Comparison of ENCODE assay signal across 10 cellular contexts in the genomic region with DNA sequence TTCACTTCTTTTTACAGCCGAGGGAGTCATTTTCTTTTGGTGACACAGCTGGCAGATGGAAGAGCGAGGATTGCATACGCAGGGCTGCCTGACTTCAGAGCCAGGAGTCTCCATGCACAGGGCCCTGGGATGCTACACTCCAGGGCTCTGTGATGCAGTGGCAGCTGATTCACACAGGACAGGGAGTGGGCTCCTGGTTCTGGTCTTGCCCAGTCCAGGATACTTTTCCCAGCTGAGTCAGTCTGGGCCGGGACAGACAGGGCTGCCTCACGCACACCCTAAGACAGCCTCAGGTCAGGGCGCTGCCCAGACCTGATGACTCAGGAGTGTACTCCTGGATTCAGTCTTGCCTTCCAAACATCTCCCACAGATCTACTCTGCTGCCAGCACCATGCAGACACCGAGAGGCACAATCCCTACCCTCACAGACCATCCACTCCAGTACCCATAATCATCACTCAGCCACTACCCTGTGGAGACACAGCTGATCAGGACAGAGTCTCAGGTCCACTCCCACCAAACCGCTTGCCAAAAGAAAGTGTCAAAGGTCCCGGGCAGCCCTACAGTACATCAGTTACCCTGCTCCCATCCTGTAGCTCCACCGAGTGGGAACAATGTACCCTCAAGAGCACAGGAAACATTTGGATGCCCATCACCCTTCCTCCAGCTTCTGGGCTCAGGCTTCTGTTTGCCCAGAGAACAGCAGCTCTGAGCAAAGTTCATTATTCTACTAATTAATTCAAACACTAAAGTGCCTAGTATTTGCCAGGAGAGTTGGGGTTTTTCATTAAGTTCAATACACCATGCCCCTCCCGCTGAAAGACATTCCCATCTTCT. TPM values are rescaled to one million over a fixed set of nuclear protein-coding genes. Genes with fewer than 3 reads are reported as not detected.
A peak's percentile ranks its signal among the peaks of the same experiment; 100 is the strongest.
DNase-seq lines count a peak whose midpoint lies in the region; ATAC-seq lines count a peak whose summit lies in the region.
"Had no signal": no experiment of that assay in that cellular context is flagged by ENCODE, and none has a peak within 500 bp of the region (broad histone marks: within the 10 kb centered on the region; RNA-seq: fewer than 3 reads in every experiment).

No MANE protein-coding gene starts in this region.

- intact Hi-C loops in activated T-helper 1 cell treated with anti-CD3 and anti-CD28 coated beads, Interleukin-12 subunit alpha, Interleukin-12 subunit beta, Interleukin-2, Interleukin-4 antibody, amounts not matched to agents 30 ng/mL and 10 ng/mL and 1 ng/mL, durations not matched to agents 14 hours and 24 hours and 36 hours (cut with micrococcal nuclease), result no loop called here
- intact Hi-C loops in left cardiac atrium (cut with DNase I), result loop anchor here in 1 of 2 donors (2.0 kb wide), 1 partner anchor 22 kb away; no protein-coding TSS in a partner anchor

- H3K9me3 Mint-ChIP-seq in activated T-helper 1 cell treated with anti-CD3 and anti-CD28 coated beads, Interleukin-12 subunit alpha, Interleukin-12 subunit beta, Interleukin-2, Interleukin-4 antibody, amounts not matched to agents 30 ng/mL and 10 ng/mL and 1 ng/mL, durations not matched to agents 14 hours and 24 hours and 36 hours, result no peaks in the 10 kb centered on the region
- H3K9me3 Mint-ChIP-seq: central memory CD8-positive, alpha-beta T cell had no signal

- DNase-seq in EH (ENCODE audit: low read depth) (peak; percentile 95), left cardiac atrium (peak; percentile 52), renal cortical epithelial cell (ENCODE audit: low read depth) (peak; percentile 96), RPMI8226 (no peak)
- DNase-seq in activated T-helper 1 cell treated with anti-CD3 and anti-CD28 coated beads, Interleukin-12 subunit alpha, Interleukin-12 subunit beta, Interleukin-2, Interleukin-4 antibody, amounts not matched to agents 30 ng/mL and 10 ng/mL and 1 ng/mL, durations not matched to agents 14 hours and 24 hours and 36 hours (ENCODE audit: low spot score), result no peak
- no peak for DNase-seq in activated T-cell treated with anti-CD3 and anti-CD28 coated beads, Interleukin-2, amount 50 U/mL, for 1 hour

- H3K27me3 Mint-ChIP-seq in activated T-helper 1 cell treated with anti-CD3 and anti-CD28 coated beads, Interleukin-12 subunit alpha, Interleukin-12 subunit beta, Interleukin-2, Interleukin-4 antibody, amounts not matched to agents 30 ng/mL and 10 ng/mL and 1 ng/mL, durations not matched to agents 14 hours and 24 hours and 36 hours (ENCODE audit: insufficient read depth), result no peaks in the 10 kb centered on the region
- H3K27me3 Mint-ChIP-seq: central memory CD8-positive, alpha-beta T cell had no signal

- peak; percentile 27 to 89 for ATAC-seq in left cardiac atrium
- ATAC-seq in GM21737 (IDR thresholded peaks at IDR 0.05; ENCODE audit: unreplicated experiment), result no peak
- ATAC-seq in HG02763 (IDR thresholded peaks at IDR 0.05; ENCODE audit: unreplicated experiment), result no peak

- H3K4me3 Mint-ChIP-seq in activated T-helper 1 cell treated with anti-CD3 and anti-CD28 coated beads, Interleukin-12 subunit alpha, Interleukin-12 subunit beta, Interleukin-2, Interleukin-4 antibody, amounts not matched to agents 30 ng/mL and 10 ng/mL and 1 ng/mL, durations not matched to agents 14 hours and 24 hours and 36 hours, result no peak overlapping the region
- H3K4me3 Mint-ChIP-seq: central memory CD8-positive, alpha-beta T cell had no signal

- H3K27ac Mint-ChIP-seq in activated T-helper 1 cell treated with anti-CD3 and anti-CD28 coated beads, Interleukin-12 subunit alpha, Interleukin-12 subunit beta, Interleukin-2, Interleukin-4 antibody, amounts not matched to agents 30 ng/mL and 10 ng/mL and 1 ng/mL, durations not matched to agents 14 hours and 24 hours and 36 hours, result peak overlapping the region; percentile 74

- H3K36me3 Mint-ChIP-seq in activated T-helper 1 cell treated with anti-CD3 and anti-CD28 coated beads, Interleukin-12 subunit alpha, Interleukin-12 subunit beta, Interleukin-2, Interleukin-4 antibody, amounts not matched to agents 30 ng/mL and 10 ng/mL and 1 ng/mL, durations not matched to agents 14 hours and 24 hours and 36 hours (ENCODE audit: low read depth), result peaks cover 30% of the 10 kb centered on the region

- peaks cover 45% of the 10 kb centered on the region for H3K4me1 Mint-ChIP-seq in activated T-helper 1 cell treated with anti-CD3 and anti-CD28 coated beads, Interleukin-12 subunit alpha, Interleukin-12 subunit beta, Interleukin-2, Interleukin-4 antibody, amounts not matched to agents 30 ng/mL and 10 ng/mL and 1 ng/mL, durations not matched to agents 14 hours and 24 hours and 36 hours (ENCODE audit: low read depth)
- H3K4me1 Mint-ChIP-seq: central memory CD8-positive, alpha-beta T cell had no signal

RNA-seq across cellular contexts. Expression of a gene that starts 11.5 kb away (rescaled TPM):
- total RNA-seq in activated T-helper 1 cell treated with anti-CD3 and anti-CD28 coated beads, Interleukin-12 subunit alpha, Interleukin-12 subunit beta, Interleukin-2, Interleukin-4 antibody, amounts not matched to agents 30 ng/mL and 10 ng/mL and 1 ng/mL, durations not matched to agents 14 hours and 24 hours and 36 hours, result 220 and 222 TPM in 2 replicates
- 100 to 1,000 TPM in 1 of 2 donors, 10 to 100 TPM in 1; 51.4 to 152 TPM for total RNA-seq in left cardiac atrium
- 500 and 534 TPM in 2 replicates for total RNA-seq in renal cortical epithelial cell

RNA-seq across cellular contexts. Expression of a gene that starts 26.2 kb away (rescaled TPM):
- 25.6 and 26.4 TPM in 2 replicates for total RNA-seq in activated T-helper 1 cell treated with anti-CD3 and anti-CD28 coated beads, Interleukin-12 subunit alpha, Interleukin-12 subunit beta, Interleukin-2, Interleukin-4 antibody, amounts not matched to agents 30 ng/mL and 10 ng/mL and 1 ng/mL, durations not matched to agents 14 hours and 24 hours and 36 hours
- total RNA-seq in left cardiac atrium (10 to 100 TPM; 23.4 to 24.1 TPM), renal cortical epithelial cell (23.6 and 41.0 TPM in 2 replicates)

RNA-seq across cellular contexts. Expression of a gene that starts 28.6 kb away (rescaled TPM):
- 2.0 and 2.1 TPM in 2 replicates for total RNA-seq in activated T-helper 1 cell treated with anti-CD3 and anti-CD28 coated beads, Interleukin-12 subunit alpha, Interleukin-12 subunit beta, Interleukin-2, Interleukin-4 antibody, amounts not matched to agents 30 ng/mL and 10 ng/mL and 1 ng/mL, durations not matched to agents 14 hours and 24 hours and 36 hours
- total RNA-seq in left cardiac atrium (not detected), renal cortical epithelial cell (not detected in 2 replicates)

RNA-seq across cellular contexts. Expression of a gene that starts 30.1 kb away (rescaled TPM):
- total RNA-seq in activated T-helper 1 cell treated with anti-CD3 and anti-CD28 coated beads, Interleukin-12 subunit alpha, Interleukin-12 subunit beta, Interleukin-2, Interleukin-4 antibody, amounts not matched to agents 30 ng/mL and 10 ng/mL and 1 ng/mL, durations not matched to agents 14 hours and 24 hours and 36 hours, result 0.18 TPM in 1 of 2 replicates, not detected in the other
- total RNA-seq in left cardiac atrium (not detected), renal cortical epithelial cell (not detected in 2 replicates)
- total RNA-seq: SK-MEL-5 had no signal

RNA-seq across cellular contexts. Expression of a gene that starts 41.4 kb away (rescaled TPM):
- 0.07 and 0.08 TPM in 2 replicates for total RNA-seq in activated T-helper 1 cell treated with anti-CD3 and anti-CD28 coated beads, Interleukin-12 subunit alpha, Interleukin-12 subunit beta, Interleukin-2, Interleukin-4 antibody, amounts not matched to agents 30 ng/mL and 10 ng/mL and 1 ng/mL, durations not matched to agents 14 hours and 24 hours and 36 hours
- total RNA-seq in left cardiac atrium (1 to 10 TPM in 1 of 2 donors, under 1 TPM in 1; 0.68 to 2.0 TPM), renal cortical epithelial cell (not detected in 2 replicates)
- total RNA-seq: SK-MEL-5 had no signal

Comparison
In these comparisons a context has a peak if more than half of its experiments do, and no peak if none do; other contexts are left out.
1. DNase-seq: peak in EH (single experiment), left cardiac atrium (single experiment) and renal cortical epithelial cell (single experiment); none in activated T-helper 1 cell treated with anti-CD3 and anti-CD28 coated beads, Interleukin-12 subunit alpha, Interleukin-12 subunit beta, Interleukin-2, Interleukin-4 antibody, amounts not matched to agents 30 ng/mL and 10 ng/mL and 1 ng/mL, durations not matched to agents 14 hours and 24 hours and 36 hours (single experiment), RPMI8226 (single experiment) and activated T-cell treated with anti-CD3 and anti-CD28 coated beads, Interleukin-2, amount 50 U/mL, for 1 hour (single experiment).
2. ATAC-seq: peak in left cardiac atrium (2 of 2); none in GM21737 (single experiment) and HG02763 (single experiment).